ENCODE assay signal across 8 cellular contexts in the genomic region with DNA sequence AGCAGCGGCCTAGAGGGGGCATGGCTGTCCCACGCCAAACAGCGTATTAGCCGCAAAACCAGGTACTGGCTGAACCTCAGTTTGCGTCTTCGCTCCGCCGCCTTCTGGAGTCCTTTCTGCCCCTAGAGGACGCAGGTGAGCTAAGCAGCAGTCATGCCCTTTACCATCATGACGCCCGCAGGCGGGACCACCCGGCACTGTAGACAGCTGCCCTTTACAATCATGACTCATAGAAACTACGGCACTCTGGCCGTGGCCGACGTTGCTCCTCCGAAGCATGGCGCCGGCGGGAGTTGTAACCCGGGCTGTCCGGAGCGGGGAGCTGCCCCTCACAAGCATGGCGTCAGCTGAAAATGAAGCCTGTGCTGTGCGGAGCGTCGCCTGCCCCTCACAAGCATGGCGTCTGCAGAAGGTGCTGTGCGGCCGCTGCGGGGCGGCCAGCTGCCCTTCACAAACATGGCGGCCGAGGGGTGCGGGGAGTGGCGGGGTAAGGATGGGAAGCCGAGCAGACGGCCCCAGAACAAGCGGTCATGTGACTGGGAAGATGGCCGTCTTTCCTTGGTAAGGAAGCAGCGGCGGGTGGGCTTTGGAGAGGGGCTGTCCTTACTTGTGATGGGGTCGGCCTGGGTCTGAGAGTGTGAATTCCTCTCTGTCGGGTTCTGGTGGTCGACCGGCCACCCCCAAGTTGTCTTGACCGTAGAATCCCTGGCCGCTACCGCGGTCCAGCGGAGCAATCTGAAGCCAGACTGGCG. TPM values are rescaled to one million over a fixed set of nuclear protein-coding genes. Genes with fewer than 3 reads are reported as not detected.
A peak's percentile ranks its signal among the peaks of the same experiment; 100 is the strongest.
DNase-seq lines count a peak whose midpoint lies in the region; ATAC-seq and TF ChIP-seq lines count a peak whose summit lies in the region.

Gene VPS35L, plus strand, starts transcription at position 518 of the 752 bp plus-strand sequence. Its CDS starts 27 bp downstream, at position 545.

- BruUV-seq in mammary epithelial cell (replicated peaks; lab: Mats Ljungman, UMichigan) = no TSS peak

- no peaks in the 10 kb centered on the region for H3K4me1 ChIP-seq in mammary epithelial cell (ENCODE audit: insufficient read depth, low read length)

- CTCF ChIA-PET in AG04449 (lab: Yijun Ruan, JAX) (interaction anchor here (0.5 to 10.5 kb wide), 20 partner anchors 9 to 572 kb away, joined by 3 to 103 read pairs (median 4); partner anchors contain the start of genes CCP110 and GPRC5B), mammary epithelial cell (lab: Charles Lee; ENCODE audit: low non-redundant PET) (interaction anchor here (0.5 to 0.8 kb wide), 4 partner anchors 31 to 831 kb away, joined by 3 to 5 read pairs (median 4); no protein-coding TSS in a partner anchor)

- H3K27ac ChIP-seq in WERI-Rb-1 = peak within 1 kb of the TSS; percentile 87
- peak within 1 kb of the TSS; percentile 65 for H3K27ac ChIP-seq in mammary epithelial cell (ENCODE audit: insufficient read depth, low read depth, low read length)
- peak within 1 kb of the TSS; percentile 59 to 94 (median 85) for H3K27ac ChIP-seq in skin epidermis

- peak within 1 kb of the TSS; percentile 87 for H2AFZ ChIP-seq in mammary epithelial cell (ENCODE audit: low read depth, low read length)

- TF ChIP-seq CTCF in AG04449 (IDR thresholded peaks at IDR 0.05; ENCODE audit: insufficient read depth, low read length, missing control alignments) (peak; percentile 84), WERI-Rb-1 (IDR thresholded peaks at IDR 0.05; ENCODE audit: low read depth, low read length) (peak; percentile 90), mammary epithelial cell (conservative IDR thresholded peaks at IDR 0.05 in 1 of 2, IDR thresholded peaks at IDR 0.05 in 1 of 2; ENCODE audit: extremely low read depth in 1 of 2, insufficient read depth in 1 of 2, low read depth in 1 of 2, low read length in 2 of 2) (peak; percentile 74 to 78)

- dilution Hi-C loops in mammary epithelial cell (cut with HindIII; ENCODE audit: low sequenced_read_pairs) = no loop called here

- H4K20me1 ChIP-seq in mammary epithelial cell (ENCODE audit: insufficient read depth, low read length) = no peaks in the 10 kb centered on the region

- H3K27me3 ChIP-seq in WERI-Rb-1 (ENCODE audit: insufficient read depth, low read depth, severe bottlenecking) = no peaks in the 10 kb centered on the region
- no peaks in the 10 kb centered on the region for H3K27me3 ChIP-seq in mammary epithelial cell (ENCODE audit: insufficient read depth, low read length)

- H3K79me2 ChIP-seq in mammary epithelial cell (ENCODE audit: insufficient read depth, low read length) = peaks cover 21% of the 10 kb centered on the region

- H3K4me2 ChIP-seq in mammary epithelial cell (ENCODE audit: insufficient read depth, low read depth, low read length) = peak within 1 kb of the TSS; percentile 85

- intact Hi-C loops in mammary epithelial cell (cut with micrococcal nuclease) = loop anchor here (1.0 kb wide), 1 partner anchor 30 kb away; no protein-coding TSS in a partner anchor

- POLR2A ChIA-PET in AG04449 (lab: Yijun Ruan, JAX) = interaction anchor here (0.7 to 1.6 kb wide), 7 partner anchors 11 to 316 kb away, joined by 3 to 4 read pairs (median 3); partner anchors contain the start of gene CCP110

- peak within 1 kb of the TSS; percentile 73 for H3K9ac ChIP-seq in mammary epithelial cell (ENCODE audit: insufficient read depth, low read length)

- H3K9me3 ChIP-seq in WERI-Rb-1 (ENCODE audit: severe bottlenecking) = no peaks in the 10 kb centered on the region
- H3K9me3 ChIP-seq in mammary epithelial cell (replicated peaks; ENCODE audit: insufficient read depth, low read length) = no peaks in the 10 kb centered on the region
- no peaks in the 10 kb centered on the region for H3K9me3 ChIP-seq in iPS-18c (ENCODE audit: control insufficient read depth, insufficient read depth, low read length)

- peak within 1 kb of the TSS; percentile 91 for H3K4me3 ChIP-seq in AG04449 (ENCODE audit: low read depth, low read length)
- peak within 1 kb of the TSS; percentile 80 for H3K4me3 ChIP-seq in WERI-Rb-1 (ENCODE audit: low read depth, low read length)
- H3K4me3 ChIP-seq in mammary epithelial cell (replicated peaks in 1 of 3; ENCODE audit: insufficient read depth in 1 of 3, low read depth in 2 of 3, low read length in 3 of 3) = peak within 1 kb of the TSS; percentile 53 to 92 (median 70)
- peak within 1 kb of the TSS; percentile 99 for H3K4me3 ChIP-seq in iPS-18c (ENCODE audit: insufficient read depth, low read depth, low read length)
- H3K4me3 ChIP-seq in skin epidermis = peak within 1 kb of the TSS; percentile 58 to 83 (median 67)

- ATAC-seq in GM18868 (IDR thresholded peaks at IDR 0.05; ENCODE audit: unreplicated experiment) = peak; percentile 96
- ATAC-seq in HG03108 (IDR thresholded peaks at IDR 0.05; ENCODE audit: unreplicated experiment) = peak; percentile 93

- WGBS in mammary epithelial cell (ENCODE audit: low coverage, missing lambda C conversion rate) = 0% methylated on average over 10 of the region's 53 CpGs

- DNase-seq in AG04449 (ENCODE audit: low read depth, low spot score) (peak; percentile 90), NCI-H2196 (lab: John Stamatoyannopoulos, UW; ENCODE audit: unreplicated experiment) (peak; percentile 97), WERI-Rb-1 (peak; percentile 98), mammary epithelial cell (peak; percentile 98)

- in situ Hi-C loops in mammary epithelial cell (cut with MboI; ENCODE audit: low sequenced_read_pairs in 2 of 2) = no loop called here

- peaks cover 7% of the 10 kb centered on the region for H3K36me3 ChIP-seq in WERI-Rb-1
- no peaks in the 10 kb centered on the region for H3K36me3 ChIP-seq in mammary epithelial cell (ENCODE audit: insufficient read depth, low read length)

RNA-seq across cellular contexts. Expression of gene VPS35L, which starts in this region (rescaled TPM):
- total RNA-seq in mammary epithelial cell = 10 to 100 TPM; 35.2 to 63.1 TPM
- 32.2 TPM for polyA plus RNA-seq in mammary epithelial cell
- 126 TPM for polyA minus RNA-seq in mammary epithelial cell

Comparison
In these comparisons a context has a peak if more than half of its experiments do, and no peak if none do; other contexts are left out.
1. Peak in every context shown above with its lines: DNase-seq, ATAC-seq, H3K4me3 ChIP-seq and H3K27ac ChIP-seq.